Comparison of ENCODE assay signal across 8 cellular contexts in genomic region chr18:23071285-23071684, GRCh38.
DNase-seq lines count a peak whose midpoint lies in the region; ATAC-seq and TF ChIP-seq lines count a peak whose summit lies in the region.

No MANE protein-coding gene starts in this region.

- H3K9me3 Mint-ChIP-seq in CD8-positive, alpha-beta T cell, result peaks cover 3% of the 10 kb centered on the region

- POLR2A ChIA-PET in CD8-positive, alpha-beta T cell (lab: Charles Lee), result interaction anchor here (0.6 to 0.8 kb wide), 2 partner anchors 14 to 27 kb away, joined by 3 to 4 read pairs; no protein-coding TSS in a partner anchor

- H3K9me3 ChIP-seq in CD8-positive, alpha-beta T cell (ENCODE audit: low read length), result no peaks in the 10 kb centered on the region
- H3K9me3 ChIP-seq in HAP-1, result no peaks in the 10 kb centered on the region

- peak; percentile 63 to 92 (median 80) for DNase-seq in CD8-positive, alpha-beta T cell
- peak; percentile 92 for DNase-seq in HT1080 (ENCODE audit: low read depth)
- peak; percentile 70 to 76 for DNase-seq in activated CD4-positive, alpha-beta T cell treated with anti-CD3 and anti-CD28 coated beads for 4 hours
- DNase-seq in stimulated activated CD4-positive, alpha-beta T cell treated with anti-CD3 and anti-CD28 coated beads, Interleukin-4, amount 100 ng/mL, for 4 hours, result peak; percentile 48 to 83
- DNase-seq in NCI-H748 (lab: John Stamatoyannopoulos, UW; ENCODE audit: unreplicated experiment), result no peak
- no peak for DNase-seq in HAP-1 (ENCODE audit: low spot score in 2 of 2)

- in situ Hi-C loops in HAP-1 (cut with MboI; ENCODE audit: low sequenced_read_pairs), result no loop called here

- H3K36me3 Mint-ChIP-seq in CD8-positive, alpha-beta T cell, result no peaks in the 10 kb centered on the region

- intact Hi-C loops in CD8-positive, alpha-beta T cell (cut with DNase I, micrococcal nuclease), result loop anchor here (2.0 to 5.0 kb wide), 6 partner anchors 39 to 381 kb away; partner anchors contain the start of genes RBBP8 (in 2 of the 2) and RIOK3 (in 1 of the 2)

- no peaks in the 10 kb centered on the region for H3K27me3 ChIP-seq in CD8-positive, alpha-beta T cell (ENCODE audit: insufficient read depth, low read length)
- H3K27me3 ChIP-seq in HAP-1 (ENCODE audit: low read depth), result no peaks in the 10 kb centered on the region

- no peaks in the 10 kb centered on the region for H3K27me3 Mint-ChIP-seq in CD8-positive, alpha-beta T cell (ENCODE audit: low read depth)

- H3K36me3 ChIP-seq in CD8-positive, alpha-beta T cell (ENCODE audit: insufficient read depth, low read length), result no peaks in the 10 kb centered on the region
- H3K36me3 ChIP-seq in HAP-1 (replicated peaks), result no peaks in the 10 kb centered on the region

- peak overlapping the region; percentile 8 for H3K4me3 ChIP-seq in CD8-positive, alpha-beta T cell (ENCODE audit: low read depth, low read length)
- H3K4me3 ChIP-seq in HAP-1, result no peak overlapping the region

- peaks cover 52% of the 10 kb centered on the region for H3K4me1 ChIP-seq in CD8-positive, alpha-beta T cell (ENCODE audit: insufficient read depth, low read length)
- no peaks in the 10 kb centered on the region for H3K4me1 ChIP-seq in HAP-1

- peak overlapping the region; percentile 71 for H3K4me3 Mint-ChIP-seq in CD8-positive, alpha-beta T cell

- TF ChIP-seq CTCF in CD8-positive, alpha-beta T cell (IDR thresholded peaks at IDR 0.05), result no peak

- no peak overlapping the region for H3K27ac ChIP-seq in CD8-positive, alpha-beta T cell (ENCODE audit: low read depth, low read length)

- CTCF ChIA-PET in CD8-positive, alpha-beta T cell (lab: Charles Lee), result interaction anchor here (1.0 kb wide), 1 partner anchor 389 kb away, joined by 3 read pairs; no protein-coding TSS in a partner anchor

- ATAC-seq in CD8-positive, alpha-beta T cell, result peak; percentile 92
- ATAC-seq in GM19468 (IDR thresholded peaks at IDR 0.05; ENCODE audit: extremely low read depth, unreplicated experiment) (peak; percentile 94), esophagus mucosa (peak; percentile 68)

- H3K4me1 Mint-ChIP-seq in CD8-positive, alpha-beta T cell (ENCODE audit: low read depth), result peaks cover 66% of the 10 kb centered on the region

- peak overlapping the region; percentile 85 for H3K27ac Mint-ChIP-seq in CD8-positive, alpha-beta T cell

Comparison
In these comparisons a context has a peak if more than half of its experiments do, and no peak if none do; other contexts are left out.
1. DNase-seq: peak in CD8-positive, alpha-beta T cell (7 of 7), HT1080 (single experiment), activated CD4-positive, alpha-beta T cell treated with anti-CD3 and anti-CD28 coated beads for 4 hours (2 of 2) and stimulated activated CD4-positive, alpha-beta T cell treated with anti-CD3 and anti-CD28 coated beads, Interleukin-4, amount 100 ng/mL, for 4 hours (2 of 2); none in NCI-H748 (single experiment) and HAP-1 (0 of 2).
2. Peak in every context shown above with its lines, with median percentiles within 50 percentile points of each other: ATAC-seq.